Comparison of ENCODE assay signal across 34 cellular contexts in the genomic region with DNA sequence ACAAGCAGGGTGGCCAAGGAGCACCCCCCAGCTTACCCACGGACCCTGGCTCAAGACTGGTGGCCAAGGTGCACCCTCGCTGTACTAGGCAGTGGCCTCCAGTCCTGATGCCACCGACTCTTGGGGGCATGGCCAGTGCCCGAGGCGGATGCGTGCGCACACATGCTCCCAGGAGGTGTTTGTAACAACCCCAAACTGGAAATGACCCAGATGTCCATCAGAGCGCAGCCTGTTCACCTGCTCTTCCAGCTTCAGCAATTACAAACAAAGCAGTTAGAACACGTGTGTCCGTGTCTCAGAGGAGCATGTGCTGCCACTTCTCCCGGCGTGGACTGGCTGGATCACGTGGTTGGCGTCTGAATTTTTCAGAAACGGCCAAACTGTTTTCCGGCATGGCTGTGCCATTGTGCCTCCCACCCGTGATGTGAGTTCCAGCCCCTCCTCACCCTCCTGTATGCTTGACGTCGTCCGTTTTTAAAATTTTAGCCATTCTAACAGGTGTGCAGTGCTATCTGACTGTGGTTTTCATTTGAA. TPM values are rescaled to one million over a fixed set of nuclear protein-coding genes. Genes with fewer than 3 reads are reported as not detected.
DNase-seq lines count a peak whose midpoint lies in the region; ATAC-seq, FAIRE-seq and TF ChIP-seq lines count a peak whose summit lies in the region.
"Had no signal": no experiment of that assay in that cellular context is flagged by ENCODE, and none has a peak within 500 bp of the region (broad histone marks: within the 10 kb centered on the region; RNA-seq: fewer than 3 reads in every experiment).

No MANE protein-coding gene starts in this region.

- TF ChIP-seq CTCF in natural killer cell (IDR thresholded peaks at IDR 0.05) (no peak), kidney (IDR thresholded peaks at IDR 0.05; ENCODE audit: borderline replicate concordance, extremely low read depth, insufficient read depth) (no peak)

- FAIRE-seq in kidney (lab: Jason Lieb, UNC) = no peak
- FAIRE-seq: astrocyte, RCC 7860 had no signal

- no peak for ATAC-seq in natural killer cell treated with Interleukin-12 subunit alpha and Interleukin-12 subunit beta and Interleukin-15 and Interleukin-18, amount 100 ng/mL, for 72 hours
- ATAC-seq in natural killer cell (no peak), GM19035 (IDR thresholded peaks at IDR 0.05; ENCODE audit: unreplicated experiment) (no peak)
- ATAC-seq: HCT116; naive thymus-derived CD8-positive, alpha-beta T cell had no signal

- no peak overlapping the region for H3K9ac ChIP-seq in kidney (ENCODE audit: low read length in 2 of 2)

- no peaks in the 10 kb centered on the region for H3K36me3 Mint-ChIP-seq in natural killer cell treated with Interleukin-12 subunit alpha and Interleukin-12 subunit beta and Interleukin-15 and Interleukin-18, amount 100 ng/mL, for 72 hours
- H3K36me3 Mint-ChIP-seq in natural killer cell = no peaks in the 10 kb centered on the region
- H3K36me3 Mint-ChIP-seq in activated T-helper 1 cell treated with anti-CD3 and anti-CD28 coated beads, Interleukin-12 subunit alpha, Interleukin-12 subunit beta, Interleukin-2, Interleukin-4 antibody, amounts not matched to agents 30 ng/mL and 10 ng/mL and 1 ng/mL, durations not matched to agents 14 hours and 24 hours and 36 hours (ENCODE audit: low read depth) = no peaks in the 10 kb centered on the region
- H3K36me3 Mint-ChIP-seq: activated naive CD8-positive, alpha-beta T cell treated with anti-CD3 and anti-CD28 coated beads for 36 hours; naive thymus-derived CD8-positive, alpha-beta T cell; stimulated activated effector memory CD8-positive, alpha-beta T cell treated with anti-CD3 and anti-CD28 coated beads, Interleukin-12 subunit alpha, Interleukin-12 subunit beta, amount 100 ng/mL, for 72 hours had no signal

- peak; percentile 51 for DNase-seq in natural killer cell treated with Interleukin-12 subunit alpha and Interleukin-12 subunit beta and Interleukin-15 and Interleukin-18, amount 100 ng/mL, for 72 hours (ENCODE audit: low spot score)
- no peak for DNase-seq in natural killer cell
- peak; percentile 3 for DNase-seq in NCI-H774 (lab: John Stamatoyannopoulos, UW)
- peak; percentile 92 for DNase-seq in kidney
- no peak for DNase-seq in activated T-helper 1 cell treated with anti-CD3 and anti-CD28 coated beads, Interleukin-12 subunit alpha, Interleukin-12 subunit beta, Interleukin-2, Interleukin-4 antibody, amounts not matched to agents 30 ng/mL and 10 ng/mL and 1 ng/mL, durations not matched to agents 14 hours and 24 hours and 36 hours (ENCODE audit: low spot score)
- DNase-seq in activated CD4-positive, alpha-beta T cell treated with anti-CD3 and anti-CD28 coated beads, Interleukin-2, amount 50 U/mL, for 48 hours = no peak
- DNase-seq: activated CD4-positive, alpha-beta T cell treated with anti-CD3 and anti-CD28 coated beads for 4 hours; activated effector memory CD4-positive, alpha-beta T cell treated with anti-CD3 and anti-CD28 coated beads, Interleukin-2, amount 50 U/mL, for 16 hours; activated naive CD8-positive, alpha-beta T cell treated with anti-CD3 and anti-CD28 coated beads for 36 hours; activated T-cell treated with anti-CD3 and anti-CD28 coated beads for 4 hours; C1 segment of cervical spinal cord; caudate nucleus; cortex of kidney; DMS79 treated with DMSO at 0.1 percent for 48 hours; effector memory CD4-positive, alpha-beta T cell; foreskin fibroblast; GDM1; islet precursor cell; NCI-H1048; NCI-H187 treated with DMSO at 0.1 percent for 48 hours; NCI-H748 treated with DMSO at 0.1 percent for 48 hours; occipital lobe; stimulated activated CD4-positive, alpha-beta T cell treated with anti-CD3 and anti-CD28 coated beads, Interleukin-15, amount 100 ng/mL, for 24 hours; transverse colon; WERI-Rb-1 had no signal

- no peak overlapping the region for H3K4me3 Mint-ChIP-seq in natural killer cell treated with Interleukin-12 subunit alpha and Interleukin-12 subunit beta and Interleukin-15 and Interleukin-18, amount 100 ng/mL, for 72 hours
- H3K4me3 Mint-ChIP-seq in natural killer cell = no peak overlapping the region
- H3K4me3 Mint-ChIP-seq in activated T-helper 1 cell treated with anti-CD3 and anti-CD28 coated beads, Interleukin-12 subunit alpha, Interleukin-12 subunit beta, Interleukin-2, Interleukin-4 antibody, amounts not matched to agents 30 ng/mL and 10 ng/mL and 1 ng/mL, durations not matched to agents 14 hours and 24 hours and 36 hours = no peak overlapping the region
- H3K4me3 Mint-ChIP-seq: activated naive CD8-positive, alpha-beta T cell treated with anti-CD3 and anti-CD28 coated beads for 36 hours; naive thymus-derived CD8-positive, alpha-beta T cell; stimulated activated effector memory CD8-positive, alpha-beta T cell treated with anti-CD3 and anti-CD28 coated beads, Interleukin-12 subunit alpha, Interleukin-12 subunit beta, amount 100 ng/mL, for 72 hours had no signal

- peaks cover 0 to 5% of the 10 kb centered on the region in 2 donors for H3K9me3 ChIP-seq in kidney (ENCODE audit: control insufficient read depth in 1 of 2, low read length in 2 of 2)
- H3K9me3 ChIP-seq: SJSA1, transverse colon had no signal

- H3K4me3 ChIP-seq in kidney (ENCODE audit: low read length in 2 of 2) = no peak overlapping the region
- H3K4me3 ChIP-seq: lung, SJSA1, transverse colon had no signal

- no peak overlapping the region for H3K27ac ChIP-seq in kidney (ENCODE audit: low read depth in 2 of 2, low read length in 2 of 2)
- H3K27ac ChIP-seq: SJSA1, transverse colon, WERI-Rb-1 had no signal

- H3K36me3 ChIP-seq in kidney (ENCODE audit: control insufficient read depth in 1 of 2, insufficient read depth in 2 of 2, low read length in 2 of 2) = no peaks in the 10 kb centered on the region
- H3K36me3 ChIP-seq: SJSA1, transverse colon, WERI-Rb-1 had no signal

- H3K4me1 ChIP-seq in kidney (ENCODE audit: control insufficient read depth in 1 of 2, insufficient read depth in 1 of 2, low read depth in 1 of 2, low read length in 2 of 2) = peaks cover 0 to 8% of the 10 kb centered on the region in 2 donors
- H3K4me1 ChIP-seq: SJSA1 had no signal

- no peak overlapping the region for H3K27ac Mint-ChIP-seq in natural killer cell treated with Interleukin-12 subunit alpha and Interleukin-12 subunit beta and Interleukin-15 and Interleukin-18, amount 100 ng/mL, for 72 hours
- H3K27ac Mint-ChIP-seq in natural killer cell = no peak overlapping the region
- H3K27ac Mint-ChIP-seq in activated T-helper 1 cell treated with anti-CD3 and anti-CD28 coated beads, Interleukin-12 subunit alpha, Interleukin-12 subunit beta, Interleukin-2, Interleukin-4 antibody, amounts not matched to agents 30 ng/mL and 10 ng/mL and 1 ng/mL, durations not matched to agents 14 hours and 24 hours and 36 hours = no peak overlapping the region
- H3K27ac Mint-ChIP-seq: activated naive CD8-positive, alpha-beta T cell treated with anti-CD3 and anti-CD28 coated beads for 36 hours; naive thymus-derived CD8-positive, alpha-beta T cell; stimulated activated effector memory CD8-positive, alpha-beta T cell treated with anti-CD3 and anti-CD28 coated beads, Interleukin-12 subunit alpha, Interleukin-12 subunit beta, amount 100 ng/mL, for 72 hours had no signal

- H3K27me3 Mint-ChIP-seq in natural killer cell treated with Interleukin-12 subunit alpha and Interleukin-12 subunit beta and Interleukin-15 and Interleukin-18, amount 100 ng/mL, for 72 hours = peaks cover 7 to 10% of the 10 kb centered on the region in 2 donors
- H3K27me3 Mint-ChIP-seq in natural killer cell (ENCODE audit: low read depth in 2 of 2) = no peaks in the 10 kb centered on the region
- H3K27me3 Mint-ChIP-seq in activated T-helper 1 cell treated with anti-CD3 and anti-CD28 coated beads, Interleukin-12 subunit alpha, Interleukin-12 subunit beta, Interleukin-2, Interleukin-4 antibody, amounts not matched to agents 30 ng/mL and 10 ng/mL and 1 ng/mL, durations not matched to agents 14 hours and 24 hours and 36 hours (ENCODE audit: insufficient read depth) = peaks cover 7% of the 10 kb centered on the region

- H3K9me3 Mint-ChIP-seq in natural killer cell treated with Interleukin-12 subunit alpha and Interleukin-12 subunit beta and Interleukin-15 and Interleukin-18, amount 100 ng/mL, for 72 hours = no peaks in the 10 kb centered on the region
- no peaks in the 10 kb centered on the region for H3K9me3 Mint-ChIP-seq in natural killer cell
- H3K9me3 Mint-ChIP-seq in activated T-helper 1 cell treated with anti-CD3 and anti-CD28 coated beads, Interleukin-12 subunit alpha, Interleukin-12 subunit beta, Interleukin-2, Interleukin-4 antibody, amounts not matched to agents 30 ng/mL and 10 ng/mL and 1 ng/mL, durations not matched to agents 14 hours and 24 hours and 36 hours = no peaks in the 10 kb centered on the region
- H3K9me3 Mint-ChIP-seq: activated naive CD8-positive, alpha-beta T cell treated with anti-CD3 and anti-CD28 coated beads for 36 hours; naive thymus-derived CD8-positive, alpha-beta T cell; stimulated activated effector memory CD8-positive, alpha-beta T cell treated with anti-CD3 and anti-CD28 coated beads, Interleukin-12 subunit alpha, Interleukin-12 subunit beta, amount 100 ng/mL, for 72 hours had no signal

- peaks cover 5 to 9% of the 10 kb centered on the region in 2 donors for H3K4me1 Mint-ChIP-seq in natural killer cell treated with Interleukin-12 subunit alpha and Interleukin-12 subunit beta and Interleukin-15 and Interleukin-18, amount 100 ng/mL, for 72 hours (ENCODE audit: low read depth in 2 of 2)
- H3K4me1 Mint-ChIP-seq in natural killer cell = peaks cover 13 to 14% of the 10 kb centered on the region in 2 donors
- no peaks in the 10 kb centered on the region for H3K4me1 Mint-ChIP-seq in activated T-helper 1 cell treated with anti-CD3 and anti-CD28 coated beads, Interleukin-12 subunit alpha, Interleukin-12 subunit beta, Interleukin-2, Interleukin-4 antibody, amounts not matched to agents 30 ng/mL and 10 ng/mL and 1 ng/mL, durations not matched to agents 14 hours and 24 hours and 36 hours (ENCODE audit: low read depth)
- H3K4me1 Mint-ChIP-seq: activated naive CD8-positive, alpha-beta T cell treated with anti-CD3 and anti-CD28 coated beads for 36 hours; naive thymus-derived CD8-positive, alpha-beta T cell; stimulated activated effector memory CD8-positive, alpha-beta T cell treated with anti-CD3 and anti-CD28 coated beads, Interleukin-12 subunit alpha, Interleukin-12 subunit beta, amount 100 ng/mL, for 72 hours had no signal

- intact Hi-C loops in natural killer cell (cut with micrococcal nuclease) (no loop called here), kidney (cut with DNase I) (loop anchor here (10.0 kb wide), 1 partner anchor 189 kb away; no protein-coding TSS in a partner anchor)
- intact Hi-C loops in activated T-helper 1 cell treated with anti-CD3 and anti-CD28 coated beads, Interleukin-12 subunit alpha, Interleukin-12 subunit beta, Interleukin-2, Interleukin-4 antibody, amounts not matched to agents 30 ng/mL and 10 ng/mL and 1 ng/mL, durations not matched to agents 14 hours and 24 hours and 36 hours (cut with micrococcal nuclease) = no loop called here

RNA-seq across cellular contexts. Expression of gene MUC6, which starts 7.1 kb away (rescaled TPM):
- not detected for total RNA-seq in natural killer cell treated with Interleukin-12 subunit alpha and Interleukin-12 subunit beta and Interleukin-15 and Interleukin-18, amount 100 ng/mL, for 72 hours
- total RNA-seq in natural killer cell (not detected), kidney (3.0 TPM)
- 1.1 TPM for polyA plus RNA-seq in kidney (ENCODE audit: insufficient read depth, low read depth, low replicate concordance)
- not detected in 2 replicates for total RNA-seq in activated T-helper 1 cell treated with anti-CD3 and anti-CD28 coated beads, Interleukin-12 subunit alpha, Interleukin-12 subunit beta, Interleukin-2, Interleukin-4 antibody, amounts not matched to agents 30 ng/mL and 10 ng/mL and 1 ng/mL, durations not matched to agents 14 hours and 24 hours and 36 hours
- total RNA-seq: activated naive CD8-positive, alpha-beta T cell treated with anti-CD3 and anti-CD28 coated beads for 36 hours; astrocyte; naive thymus-derived CD8-positive, alpha-beta T cell; occipital lobe; pulmonary artery endothelial cell; SJSA1; transverse colon had no signal
- polyA plus RNA-seq: naive thymus-derived CD8-positive, alpha-beta T cell had no signal

RNA-seq across cellular contexts. Expression of gene MUC2, which starts 31.0 kb away (rescaled TPM):
- not detected for total RNA-seq in natural killer cell treated with Interleukin-12 subunit alpha and Interleukin-12 subunit beta and Interleukin-15 and Interleukin-18, amount 100 ng/mL, for 72 hours
- total RNA-seq in natural killer cell (not detected), kidney (not detected)
- not detected for polyA plus RNA-seq in kidney (ENCODE audit: insufficient read depth, low read depth, low replicate concordance)
- not detected in 2 replicates for total RNA-seq in activated T-helper 1 cell treated with anti-CD3 and anti-CD28 coated beads, Interleukin-12 subunit alpha, Interleukin-12 subunit beta, Interleukin-2, Interleukin-4 antibody, amounts not matched to agents 30 ng/mL and 10 ng/mL and 1 ng/mL, durations not matched to agents 14 hours and 24 hours and 36 hours
- total RNA-seq: activated naive CD8-positive, alpha-beta T cell treated with anti-CD3 and anti-CD28 coated beads for 36 hours; astrocyte; naive thymus-derived CD8-positive, alpha-beta T cell; occipital lobe; pulmonary artery endothelial cell; SJSA1 had no signal
- polyA plus RNA-seq: naive thymus-derived CD8-positive, alpha-beta T cell had no signal

Comparison
In these comparisons a context has a peak if more than half of its experiments do, and no peak if none do; other contexts are left out.
1. DNase-seq: peak in natural killer cell treated with Interleukin-12 subunit alpha and Interleukin-12 subunit beta and Interleukin-15 and Interleukin-18, amount 100 ng/mL, for 72 hours (single experiment), NCI-H774 (single experiment) and kidney (single experiment); none in natural killer cell (single experiment), activated T-helper 1 cell treated with anti-CD3 and anti-CD28 coated beads, Interleukin-12 subunit alpha, Interleukin-12 subunit beta, Interleukin-2, Interleukin-4 antibody, amounts not matched to agents 30 ng/mL and 10 ng/mL and 1 ng/mL, durations not matched to agents 14 hours and 24 hours and 36 hours (single experiment) and activated CD4-positive, alpha-beta T cell treated with anti-CD3 and anti-CD28 coated beads, Interleukin-2, amount 50 U/mL, for 48 hours (0 of 2).